10 cellular contexts compared by ENCODE assay signal in the genomic region with DNA sequence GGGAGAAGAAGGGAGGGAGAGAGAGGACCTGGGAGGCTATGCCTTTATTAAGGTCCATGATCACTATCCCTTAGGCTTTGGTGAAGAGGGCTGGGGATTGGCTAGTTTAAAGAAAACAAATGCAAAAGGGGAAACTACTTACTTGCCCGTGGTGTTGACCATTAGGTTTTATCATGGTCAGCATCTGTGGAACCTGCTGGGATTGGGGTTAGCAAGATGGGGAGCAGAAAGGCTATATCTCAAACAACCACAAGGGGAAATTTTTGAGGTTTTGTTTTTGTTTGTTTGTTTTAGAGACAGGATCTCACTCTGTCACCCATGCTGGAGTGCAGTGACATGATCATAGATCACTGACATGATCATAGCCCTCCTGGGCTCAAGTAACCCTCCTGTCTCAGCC. TPM values are rescaled to one million over a fixed set of nuclear protein-coding genes. Genes with fewer than 3 reads are reported as not detected.
A peak's percentile ranks its signal among the peaks of the same experiment; 100 is the strongest.
DNase-seq lines count a peak whose midpoint lies in the region; ATAC-seq and TF ChIP-seq lines count a peak whose summit lies in the region.
"Had no signal": no experiment of that assay in that cellular context is flagged by ENCODE, and none has a peak within 500 bp of the region (broad histone marks: within the 10 kb centered on the region; RNA-seq: fewer than 3 reads in every experiment).

No MANE protein-coding gene starts in this region.

- peak overlapping the region; percentile 72 for H2BK5ac ChIP-seq in IMR-90 (ENCODE audit: low read depth, low read length, poor library complexity, severe bottlenecking)

- no peak for TF ChIP-seq POLR2A in IMR-90 (IDR thresholded peaks at IDR 0.05; ENCODE audit: low read depth, low read length)

- H3K9ac ChIP-seq in DND-41 (ENCODE audit: low read depth, low read length) (no peak overlapping the region), IMR-90 (ENCODE audit: low read depth, low read length) (no peak overlapping the region), fibroblast of lung (ENCODE audit: insufficient read depth, low read length) (no peak overlapping the region)

- H3K27ac ChIP-seq in DND-41 (ENCODE audit: low read length) = no peak overlapping the region
- H3K27ac ChIP-seq in IMR-90 (ENCODE audit: insufficient read depth, low read length) = peak overlapping the region; percentile 62
- peak overlapping the region; percentile 49 for H3K27ac ChIP-seq in fibroblast of lung (ENCODE audit: insufficient read depth, low read length)

- no TSS peak for BruUV-seq in IMR-90 (replicated peaks; lab: Mats Ljungman, UMichigan)

- WGBS in IMR-90 (ENCODE audit: extremely low coverage in 2 of 2, insufficient read length in 1 of 2), 2 experiments = no CpG with 5 or more reads among the region's 1 CpG

- H3K23ac ChIP-seq in IMR-90 (ENCODE audit: low read depth, low read length) = peak overlapping the region; percentile 6

- H2BK120ac ChIP-seq in IMR-90 (ENCODE audit: low read depth, low read length) = peak overlapping the region; percentile 52

- H2AK9ac ChIP-seq in IMR-90 (replicated peaks; ENCODE audit: low read depth, low read length, poor library complexity) = peak overlapping the region; percentile 7

- H3K27ac Mint-ChIP-seq in stimulated activated memory B cell treated with anti-CD40 and anti-IgM and Interleukin-4, amounts not matched to agents 10 μg/mL and 1 μg/mL and 100 μg/mL, for 72 hours = no peak overlapping the region
- H3K27ac Mint-ChIP-seq: naive thymus-derived CD4-positive, alpha-beta T cell had no signal

- H2BK15ac ChIP-seq in IMR-90 (ENCODE audit: low read depth, low read length) = peak overlapping the region; percentile 97; the same call in 2 of the 3 replicates

- TF ChIP-seq RAD21 in IMR-90 (IDR thresholded peaks at IDR 0.05; ENCODE audit: low read length) = no peak

- ATAC-seq in DND-41 (ENCODE audit: insufficient read depth, low read depth) (no peak), GM21367 (IDR thresholded peaks at IDR 0.05; ENCODE audit: unreplicated experiment) (peak; percentile 71), IMR-90 (ENCODE audit: low read depth) (no peak), HG02623 (IDR thresholded peaks at IDR 0.05; ENCODE audit: unreplicated experiment) (no peak), HG03196 (IDR thresholded peaks at IDR 0.05; ENCODE audit: unreplicated experiment) (no peak)
- no peak for ATAC-seq in stimulated activated memory B cell treated with anti-CD40 and anti-IgM and Interleukin-4, amounts not matched to agents 10 μg/mL and 1 μg/mL and 100 μg/mL, for 72 hours
- ATAC-seq: naive thymus-derived CD4-positive, alpha-beta T cell had no signal

- H3K9me1 ChIP-seq in IMR-90 (ENCODE audit: insufficient read depth, low read length) = peaks cover 16% of the 10 kb centered on the region

- H3K4me1 ChIP-seq in DND-41 (ENCODE audit: insufficient read depth, low read length) = no peaks in the 10 kb centered on the region
- peaks cover 32% of the 10 kb centered on the region for H3K4me1 ChIP-seq in IMR-90 (ENCODE audit: control insufficient read depth, insufficient read depth, low read length)
- H3K4me1 ChIP-seq in fibroblast of lung (ENCODE audit: control insufficient read depth, extremely low read depth, insufficient read depth, low read length) = peaks cover 42% of the 10 kb centered on the region

- no peaks in the 10 kb centered on the region for H4K20me1 ChIP-seq in DND-41 (ENCODE audit: insufficient read depth, low read length)
- H4K20me1 ChIP-seq in IMR-90 (ENCODE audit: insufficient read depth, low read length) = no peaks in the 10 kb centered on the region
- no peaks in the 10 kb centered on the region for H4K20me1 ChIP-seq in fibroblast of lung (ENCODE audit: control insufficient read depth, extremely low read depth, insufficient read depth, low read length)

- H3K4me3 Mint-ChIP-seq in stimulated activated memory B cell treated with anti-CD40 and anti-IgM and Interleukin-4, amounts not matched to agents 10 μg/mL and 1 μg/mL and 100 μg/mL, for 72 hours = no peak overlapping the region
- H3K4me3 Mint-ChIP-seq: naive thymus-derived CD4-positive, alpha-beta T cell had no signal

- dilution Hi-C loops in IMR-90 (cut with HindIII; ENCODE audit: low sequenced_read_pairs, unreplicated experiment) = no loop called here

- no peaks in the 10 kb centered on the region for H3K36me3 Mint-ChIP-seq in stimulated activated memory B cell treated with anti-CD40 and anti-IgM and Interleukin-4, amounts not matched to agents 10 μg/mL and 1 μg/mL and 100 μg/mL, for 72 hours
- H3K36me3 Mint-ChIP-seq: naive thymus-derived CD4-positive, alpha-beta T cell had no signal

- H3K27me3 ChIP-seq in DND-41 (ENCODE audit: insufficient read depth, low read length, poor library complexity) (peaks cover 9% of the 10 kb centered on the region), IMR-90 (ENCODE audit: control insufficient read depth, insufficient read depth, low read length) (no peaks in the 10 kb centered on the region), fibroblast of lung (ENCODE audit: control insufficient read depth, insufficient read depth, low read length) (no peaks in the 10 kb centered on the region)

- H3K79me1 ChIP-seq in IMR-90 (ENCODE audit: low read depth in 1 of 2, low read length in 2 of 2) = peaks cover 3 to 17% of the 10 kb centered on the region in 2 experiments; a peak in 3 of 4 replicates

- H3K9me3 ChIP-seq in DND-41 (ENCODE audit: insufficient read depth, low read length, severe bottlenecking) (no peaks in the 10 kb centered on the region), IMR-90 (ENCODE audit: control insufficient read depth, insufficient read depth, low read length) (no peaks in the 10 kb centered on the region), fibroblast of lung (ENCODE audit: control insufficient read depth, insufficient read depth, low read depth, low read length) (no peaks in the 10 kb centered on the region)

- H3K36me3 ChIP-seq in DND-41 (ENCODE audit: insufficient read depth, low read length) (no peaks in the 10 kb centered on the region), IMR-90 (ENCODE audit: control insufficient read depth, insufficient read depth, low read length) (no peaks in the 10 kb centered on the region), fibroblast of lung (ENCODE audit: control insufficient read depth, insufficient read depth, low read length) (no peaks in the 10 kb centered on the region)

- DNase-seq in DND-41 (no peak), IMR-90 (no peak), fibroblast of lung (ENCODE audit: low read depth in 2 of 2) (no peak), T1000 (lab: John Stamatoyannopoulos, UW) (no peak)
- DNase-seq: amygdala; naive thymus-derived CD4-positive, alpha-beta T cell had no signal

- CTCF ChIA-PET in IMR-90 (lab: Yijun Ruan, JAX) = interaction anchor here (1.1 kb wide), 1 partner anchor 35 kb away, joined by 3 read pairs; no protein-coding TSS in a partner anchor

- H4K8ac ChIP-seq in IMR-90 (ENCODE audit: low read depth in 2 of 2, low read length in 2 of 2) = peak overlapping the region; percentile 1 to 69; a peak in 3 of 4 replicates

- H3K27me3 Mint-ChIP-seq in stimulated activated memory B cell treated with anti-CD40 and anti-IgM and Interleukin-4, amounts not matched to agents 10 μg/mL and 1 μg/mL and 100 μg/mL, for 72 hours = peaks cover 21% of the 10 kb centered on the region

- H3K4me3 ChIP-seq in DND-41 (ENCODE audit: low read depth in 1 of 2, low read length in 2 of 2) (no peak overlapping the region), IMR-90 (ENCODE audit: insufficient read depth, low read depth, low read length) (no peak overlapping the region), fibroblast of lung (replicated peaks in 1 of 4; ENCODE audit: control extremely low read depth in 1 of 4, insufficient read depth in 1 of 4, low read depth in 3 of 4, low read length in 4 of 4) (no peak overlapping the region)

- TF ChIP-seq CTCF in DND-41 (IDR thresholded peaks at IDR 0.05; ENCODE audit: borderline replicate concordance, extremely low read depth, low read length, poor library complexity, severe bottlenecking) = peak; percentile 4
- TF ChIP-seq CTCF in IMR-90 (conservative IDR thresholded peaks at IDR 0.05; ENCODE audit: low read depth, low read length) = no peak
- TF ChIP-seq CTCF in fibroblast of lung (conservative IDR thresholded peaks at IDR 0.05 in 1 of 2, IDR thresholded peaks at IDR 0.05 in 1 of 2; ENCODE audit: low read depth in 1 of 2, low read length in 2 of 2) = no peak

- peak overlapping the region; percentile 95 for H3K18ac ChIP-seq in IMR-90 (ENCODE audit: low read depth, low read length)

- H3K4me2 ChIP-seq in DND-41 (ENCODE audit: insufficient read depth, low read length) = no peak overlapping the region
- H3K4me2 ChIP-seq in IMR-90 (ENCODE audit: low read depth, low read length) = no peak overlapping the region
- no peak overlapping the region for H3K4me2 ChIP-seq in fibroblast of lung (ENCODE audit: extremely low read depth, insufficient read depth, low read length)

- no peak overlapping the region for H2AFZ ChIP-seq in DND-41 (ENCODE audit: low read depth, low read length)
- peak overlapping the region; percentile 24 for H2AFZ ChIP-seq in IMR-90 (replicated peaks; ENCODE audit: low read length, poor library complexity)
- no peak overlapping the region for H2AFZ ChIP-seq in fibroblast of lung (ENCODE audit: low read length)

- intact Hi-C loops in IMR-90 (cut with micrococcal nuclease) = loop anchor here (2.0 kb wide), 1 partner anchor 21 kb away; no protein-coding TSS in a partner anchor

- peak overlapping the region; percentile 76 for H3K14ac ChIP-seq in IMR-90 (replicated peaks; ENCODE audit: low read depth, low read length)

- peak overlapping the region; percentile 91 for H4K5ac ChIP-seq in IMR-90 (ENCODE audit: low read depth, low read length)

- H2AK5ac ChIP-seq in IMR-90 (ENCODE audit: low read depth, low read length) = peak overlapping the region; percentile 24

- peak overlapping the region; percentile 87 for H3K4ac ChIP-seq in IMR-90 (ENCODE audit: low read depth, low read length)

- H3K79me2 ChIP-seq in DND-41 (ENCODE audit: insufficient read depth, low read length) (no peaks in the 10 kb centered on the region), fibroblast of lung (ENCODE audit: control insufficient read depth, insufficient read depth, low read length) (no peaks in the 10 kb centered on the region)

- in situ Hi-C loops in IMR-90 (cut with MboI; ENCODE audit: low sequenced_read_pairs) = no loop called here

- H4K91ac ChIP-seq in IMR-90 (ENCODE audit: insufficient read depth, low read depth, low read length) = peak overlapping the region; percentile 79

- H3K56ac ChIP-seq in IMR-90 (ENCODE audit: extremely low read depth, insufficient read depth, low read length) = peak overlapping the region; percentile 23; the same call in 1 of the 2 replicates

- no peaks in the 10 kb centered on the region for H3K9me3 Mint-ChIP-seq in stimulated activated memory B cell treated with anti-CD40 and anti-IgM and Interleukin-4, amounts not matched to agents 10 μg/mL and 1 μg/mL and 100 μg/mL, for 72 hours
- H3K9me3 Mint-ChIP-seq: naive thymus-derived CD4-positive, alpha-beta T cell had no signal

- POLR2A ChIA-PET in IMR-90 (lab: Charles Lee; ENCODE audit: unreplicated experiment) = no interaction called here

- peak overlapping the region; percentile 77 for H2BK20ac ChIP-seq in IMR-90 (ENCODE audit: low read depth, low read length)

- peaks cover 31% of the 10 kb centered on the region for H3K4me1 Mint-ChIP-seq in stimulated activated memory B cell treated with anti-CD40 and anti-IgM and Interleukin-4, amounts not matched to agents 10 μg/mL and 1 μg/mL and 100 μg/mL, for 72 hours

RNA-seq across cellular contexts. Expression of a gene that starts 9.0 kb away (rescaled TPM):
- total RNA-seq in IMR-90 (2012; rRNA removed) (126 and 127 TPM in 2 replicates), fibroblast of lung (101 and 156 TPM in 2 replicates)
- polyA plus RNA-seq in IMR-90 (2012; rRNA removed) (123 and 148 TPM in 2 replicates), fibroblast of lung (356 and 607 TPM in 2 replicates)
- polyA plus RNA-seq in IMR-90 (2012; cell fraction: cytosol; rRNA removed) = 48.2 and 80.7 TPM in 2 replicates
- 20.9 and 67.7 TPM in 2 replicates for polyA plus RNA-seq in IMR-90 (2012; cell fraction: nucleus; rRNA removed; ENCODE audit: low replicate concordance)
- 168 and 353 TPM in 2 replicates for polyA plus RNA-seq in fibroblast of lung (2012)
- 115 and 121 TPM in 2 replicates for polyA minus RNA-seq in fibroblast of lung (ENCODE audit: low replicate concordance)
